Comparison of ENCODE assay signal across 9 cellular contexts in genomic region chr10:126972622-126973414, GRCh38.
DNase-seq lines count a peak whose midpoint lies in the region; ATAC-seq, FAIRE-seq and TF ChIP-seq lines count a peak whose summit lies in the region.
"Had no signal": no experiment of that assay in that cellular context is flagged by ENCODE, and none has a peak within 500 bp of the region (broad histone marks: within the 10 kb centered on the region; RNA-seq: fewer than 3 reads in every experiment).

No MANE protein-coding gene starts in this region.

- H3K4me1 ChIP-seq in foreskin keratinocyte = no peaks in the 10 kb centered on the region

- H3K27ac ChIP-seq in foreskin keratinocyte = no peak overlapping the region

- no peak for TF ChIP-seq CTCF in foreskin keratinocyte (conservative IDR thresholded peaks at IDR 0.05)
- TF ChIP-seq CTCF in D721Med (IDR thresholded peaks at IDR 0.05; ENCODE audit: insufficient read depth, missing control alignments) = no peak

- no peak for FAIRE-seq in D721Med (lab: Jason Lieb, UNC)

- H3K27me3 ChIP-seq in foreskin keratinocyte = no peaks in the 10 kb centered on the region

- DNase-seq in DMS53 treated with DMSO at 0.1 percent for 48 hours (lab: John Stamatoyannopoulos, UW; ENCODE audit: unreplicated experiment) = peak; percentile 11
- peak; percentile 52 for DNase-seq in T1000 (lab: John Stamatoyannopoulos, UW)
- peak; percentile 32 to 63 for DNase-seq in foreskin keratinocyte
- peak; percentile 60 for DNase-seq in pulmonary artery endothelial cell (ENCODE audit: low read depth, low spot score)
- DNase-seq in DMS114 treated with DMSO at 0.1 percent for 48 hours (lab: John Stamatoyannopoulos, UW; ENCODE audit: unreplicated experiment) = no peak
- no peak for DNase-seq in ecto neural progenitor cell (ENCODE audit: low spot score)
- DNase-seq in D721Med (ENCODE audit: insufficient read length, low spot score) = no peak

- ATAC-seq in foreskin keratinocyte (no peak), GM18502 (IDR thresholded peaks at IDR 0.05; ENCODE audit: poor library complexity, unreplicated experiment) (no peak)
- ATAC-seq: HCT116 had no signal

Comparison
In these comparisons a context has a peak if more than half of its experiments do, and no peak if none do; other contexts are left out.
1. DNase-seq: peak in DMS53 treated with DMSO at 0.1 percent for 48 hours (single experiment), T1000 (single experiment), foreskin keratinocyte (2 of 2) and pulmonary artery endothelial cell (single experiment); none in DMS114 treated with DMSO at 0.1 percent for 48 hours (single experiment), ecto neural progenitor cell (single experiment) and D721Med (single experiment).